ENCODE assay signal across 21 cellular contexts in genomic region chr16:63311313-63311712, GRCh38.
DNase-seq lines count a peak whose midpoint lies in the region; ATAC-seq and TF ChIP-seq lines count a peak whose summit lies in the region.
"Had no signal": no experiment of that assay in that cellular context is flagged by ENCODE, and none has a peak within 500 bp of the region (broad histone marks: within the 10 kb centered on the region; RNA-seq: fewer than 3 reads in every experiment).

No MANE protein-coding gene starts in this region.

- H3K9ac ChIP-seq in adipocyte (ENCODE audit: low read length), result no peak overlapping the region

- H3K4me1 ChIP-seq in left ventricle myocardium inferior (peaks cover 12% of the 10 kb centered on the region), adipocyte (ENCODE audit: control insufficient read depth, insufficient read depth, low read length) (peaks cover 27% of the 10 kb centered on the region)
- H3K4me1 ChIP-seq: BE2C had no signal

- H3K4me3 ChIP-seq in left ventricle myocardium inferior, result no peak overlapping the region
- peak overlapping the region; percentile 15 for H3K4me3 ChIP-seq in adipocyte (ENCODE audit: low read length)
- H3K4me3 ChIP-seq: GM12878 had no signal

- no peak overlapping the region for H3K27ac ChIP-seq in left ventricle myocardium inferior (replicated peaks)

- ATAC-seq in Right ventricle myocardium inferior, result peak; percentile 44
- ATAC-seq in left lobe of liver, result peak; percentile 62
- ATAC-seq in HG02571 (IDR thresholded peaks at IDR 0.05; ENCODE audit: unreplicated experiment), result no peak
- ATAC-seq: GM12878, HCT116 had no signal

- intact Hi-C loops in Right ventricle myocardium inferior (cut with DNase I) (no loop called here), left ventricle myocardium inferior (cut with micrococcal nuclease) (no loop called here)

- H3K27me3 ChIP-seq in left ventricle myocardium inferior (ENCODE audit: low read depth) (no peaks in the 10 kb centered on the region), adipocyte (replicated peaks; ENCODE audit: control insufficient read depth, insufficient read depth, low read length) (no peaks in the 10 kb centered on the region)
- H3K27me3 ChIP-seq: BE2C had no signal

- H3K36me3 ChIP-seq in left ventricle myocardium inferior, result no peaks in the 10 kb centered on the region
- H3K36me3 ChIP-seq in adipocyte (ENCODE audit: control insufficient read depth, insufficient read depth, low read length, severe bottlenecking), result no peaks in the 10 kb centered on the region
- H3K36me3 ChIP-seq: BE2C had no signal

- no peaks in the 10 kb centered on the region for H3K9me3 ChIP-seq in left ventricle myocardium inferior (replicated peaks)
- H3K9me3 ChIP-seq in adipocyte (ENCODE audit: control insufficient read depth, low read length), result no peaks in the 10 kb centered on the region
- H3K9me3 ChIP-seq: BE2C had no signal

- no peak for DNase-seq in Right ventricle myocardium inferior (ENCODE audit: missing footprints)
- no peak for DNase-seq in left ventricle myocardium inferior
- DNase-seq in adipocyte (ENCODE audit: low read depth), result no peak
- no peak for DNase-seq in left lobe of liver (ENCODE audit: low spot score)
- DNase-seq in glomerular visceral epithelial cell (ENCODE audit: extremely low spot score), result no peak
- DNase-seq: ACHN; BE2C; C1 segment of cervical spinal cord; CD4-positive, CD25-positive, alpha-beta regulatory T cell; CD8-positive, alpha-beta memory T cell; COR-L47; DMS 273 treated with DMSO at 0.1 percent for 48 hours; DMS53; DND-41; EL; GOT3; H7; HFFc6 had no signal

- no peak for TF ChIP-seq CTCF in left ventricle myocardium inferior (IDR thresholded peaks at IDR 0.05; ENCODE audit: borderline replicate concordance)
